In the genomic region with DNA sequence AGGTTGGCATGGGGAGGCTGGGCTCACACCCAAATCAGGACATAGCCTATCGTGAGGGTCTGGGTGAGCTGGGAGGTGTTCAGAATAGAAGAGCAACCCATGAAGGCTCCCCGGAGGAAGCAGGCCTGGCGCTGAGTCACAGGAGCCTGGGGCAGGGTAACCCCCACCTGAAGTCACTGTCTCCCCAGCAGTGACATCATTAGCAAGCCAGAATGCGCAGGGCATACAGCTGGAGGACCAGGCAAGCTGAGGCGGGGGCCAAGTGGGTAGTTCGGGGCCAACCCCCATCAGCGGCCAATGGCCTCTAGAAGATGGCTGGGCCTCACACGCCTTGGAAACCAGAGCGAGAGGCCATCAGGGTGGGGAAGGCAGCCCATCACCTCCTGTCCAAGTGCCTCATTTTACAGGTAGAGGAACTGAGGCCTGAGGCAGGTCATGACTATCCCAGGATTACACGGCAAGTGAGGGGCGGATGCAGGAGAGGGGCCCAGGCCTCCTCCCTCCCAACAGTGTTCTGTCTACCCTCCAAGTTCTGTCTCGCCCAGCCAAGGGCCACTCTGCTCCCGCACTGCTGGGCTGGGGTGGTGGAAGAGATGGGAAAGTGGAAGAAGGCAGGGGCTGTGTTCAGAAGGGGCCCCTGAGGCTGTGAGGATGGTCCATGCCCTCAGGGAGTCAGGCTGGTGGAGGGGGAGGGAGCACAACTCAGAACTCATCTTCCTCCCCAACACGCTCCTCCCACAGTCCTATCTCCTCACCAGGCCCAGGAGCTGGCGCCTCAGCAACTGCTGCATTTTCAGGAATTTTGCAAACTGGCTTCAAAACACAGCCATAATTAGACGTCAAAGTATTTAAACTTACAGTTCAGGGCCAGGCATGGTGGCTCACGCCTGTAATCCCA, we compare ENCODE assay signal across 21 cellular contexts. TPM values are rescaled to one million over a fixed set of nuclear protein-coding genes. Genes with fewer than 3 reads are reported as not detected.
DNase-seq lines count a peak whose midpoint lies in the region; ATAC-seq, FAIRE-seq and TF ChIP-seq lines count a peak whose summit lies in the region.
"Had no signal": no experiment of that assay in that cellular context is flagged by ENCODE, and none has a peak within 500 bp of the region (broad histone marks: within the 10 kb centered on the region; RNA-seq: fewer than 3 reads in every experiment).

No MANE protein-coding gene starts in this region.

- no TSS peak for BruUV-seq in HepG2 (replicated peaks; lab: Mats Ljungman, UMichigan)

- H3K4ac ChIP-seq in H9 (ENCODE audit: low read depth, low read length) = no peak overlapping the region

- no peak overlapping the region for H4K5ac ChIP-seq in H9 (ENCODE audit: insufficient read length, low read depth, low read length)

- H3K4me1 ChIP-seq in HepG2 (ENCODE audit: insufficient read depth, low read length) (peaks cover 100% of the 10 kb centered on the region), right lobe of liver (peaks cover 3 to 63% (median 27%) of the 10 kb centered on the region in 4 donors), H9 (ENCODE audit: insufficient read depth, low read length) (no peaks in the 10 kb centered on the region; the same call in 1 of the 2 replicates), sigmoid colon (peaks cover 0 to 44% (median 33%) of the 10 kb centered on the region in 4 donors)

- H3K14ac ChIP-seq in H9 (ENCODE audit: insufficient read depth, low read length) = no peak overlapping the region

- no peak overlapping the region for H2BK20ac ChIP-seq in H9 (ENCODE audit: low read depth, low read length, poor library complexity, severe bottlenecking)

- H2BK5ac ChIP-seq in H9 (ENCODE audit: insufficient read length, low read length) = no peak overlapping the region

- H3K9me3 Mint-ChIP-seq in dendritic cell treated with granulocyte-macrophage colony-stimulating factor and Interleukin-4, amounts not matched to agents 40 ng/mL and 50 ng/mL, for 4 days = no peaks in the 10 kb centered on the region
- H3K9me3 Mint-ChIP-seq in osteocyte (ENCODE audit: unreplicated experiment) (no peaks in the 10 kb centered on the region), H9 (no peaks in the 10 kb centered on the region; a peak in 1 of 5 replicates)

- no peak overlapping the region for H3K23ac ChIP-seq in H9 (ENCODE audit: insufficient read length, low read depth, low read length)

- no peak overlapping the region for H2BK120ac ChIP-seq in H9 (ENCODE audit: low read depth, low read length, poor library complexity, severe bottlenecking)

- peaks cover 88% of the 10 kb centered on the region for H3K4me1 Mint-ChIP-seq in dendritic cell treated with granulocyte-macrophage colony-stimulating factor and Interleukin-4, amounts not matched to agents 40 ng/mL and 50 ng/mL, for 4 days (ENCODE audit: low read depth)
- H3K4me1 Mint-ChIP-seq in osteocyte (ENCODE audit: unreplicated experiment) (peaks cover 89% of the 10 kb centered on the region), H9 (peaks cover 25 to 45% of the 10 kb centered on the region in 2 experiments)

- no peak overlapping the region for H4K8ac ChIP-seq in H9 (replicated peaks; ENCODE audit: insufficient read length, low read depth, low read length)

- in situ Hi-C loops in HepG2 (cut with HindIII; ENCODE audit: extremely low pct_ligation_motif_present, low pct_unique_long_range_greater_than_20kb) = no loop called here

- H3K27ac ChIP-seq in HepG2 (ENCODE audit: extremely low read length, insufficient read depth, low read length) (no peak overlapping the region), right lobe of liver (no peak overlapping the region), H9 (ENCODE audit: insufficient read length, low read depth, low read length) (no peak overlapping the region), sigmoid colon (no peak overlapping the region)
- H3K27ac ChIP-seq: BLaER1 treated with 17β-estradiol and CSF1 and Interleukin-3, amounts not matched to agents 10 nM and 100 nM; KMS-11; Peyer's patch had no signal

- H3K4me3 Mint-ChIP-seq in dendritic cell treated with granulocyte-macrophage colony-stimulating factor and Interleukin-4, amounts not matched to agents 40 ng/mL and 50 ng/mL, for 4 days = no peak overlapping the region
- no peak overlapping the region for H3K4me3 Mint-ChIP-seq in osteocyte (ENCODE audit: unreplicated experiment)
- no peak overlapping the region for H3K4me3 Mint-ChIP-seq in H9

- no peaks in the 10 kb centered on the region for H3K36me3 ChIP-seq in HepG2 (replicated peaks in 1 of 2; ENCODE audit: control insufficient read depth in 1 of 2, insufficient read depth in 2 of 2, low read length in 2 of 2)
- H3K36me3 ChIP-seq in right lobe of liver = no peaks in the 10 kb centered on the region
- H3K36me3 ChIP-seq in sigmoid colon = no peaks in the 10 kb centered on the region
- H3K36me3 ChIP-seq: BLaER1 treated with 17β-estradiol and CSF1 and Interleukin-3, amounts not matched to agents 10 nM and 100 nM; Peyer's patch had no signal

- H4K20me1 ChIP-seq in HepG2 (ENCODE audit: insufficient read depth, low read length) (no peaks in the 10 kb centered on the region), H9 (ENCODE audit: control insufficient read depth, insufficient read depth, insufficient read length) (no peaks in the 10 kb centered on the region)

- CTCF ChIA-PET in HepG2 (lab: Yijun Ruan, JAX; ENCODE audit: low intra/inter-chr PET ratio, low total read pairs) = no interaction called here

- H3K9me3 ChIP-seq in HepG2 (ENCODE audit: low read length) (no peaks in the 10 kb centered on the region), right lobe of liver (no peaks in the 10 kb centered on the region), H9 (ENCODE audit: control insufficient read depth, low read depth, low read length) (no peaks in the 10 kb centered on the region), sigmoid colon (no peaks in the 10 kb centered on the region)
- H3K9me3 ChIP-seq: BLaER1 treated with 17β-estradiol and CSF1 and Interleukin-3, amounts not matched to agents 10 nM and 100 nM; Peyer's patch; SK-N-SH had no signal

- H3T11ph ChIP-seq in H9 (ENCODE audit: low read length) = no peak overlapping the region

- no peak overlapping the region for H2AFZ ChIP-seq in HepG2 (ENCODE audit: low read length)
- no peak overlapping the region for H2AFZ ChIP-seq in H9 (ENCODE audit: low read length)

- no peaks in the 10 kb centered on the region for H3K36me3 Mint-ChIP-seq in dendritic cell treated with granulocyte-macrophage colony-stimulating factor and Interleukin-4, amounts not matched to agents 40 ng/mL and 50 ng/mL, for 4 days (ENCODE audit: low read depth)
- H3K36me3 Mint-ChIP-seq in osteocyte (ENCODE audit: unreplicated experiment) (no peaks in the 10 kb centered on the region), H9 (ENCODE audit: insufficient read depth in 1 of 3, low read depth in 3 of 3) (no peaks in the 10 kb centered on the region)

- H3K79me2 ChIP-seq in HepG2 (ENCODE audit: insufficient read depth, low read length) (no peaks in the 10 kb centered on the region), H9 (ENCODE audit: insufficient read depth, low read length) (no peaks in the 10 kb centered on the region)

- TF ChIP-seq EP300 in HepG2 (IDR thresholded peaks at IDR 0.05; ENCODE audit: low read depth in 2 of 2, low read length in 2 of 2) = no peak
- no peak for TF ChIP-seq EP300 in HepG2 (CRISPR knock-in tag; IDR thresholded peaks at IDR 0.05; ENCODE audit: borderline replicate concordance)
- no peak for TF ChIP-seq EP300 in sigmoid colon (IDR thresholded peaks at IDR 0.05)

- H3K27me3 Mint-ChIP-seq in dendritic cell treated with granulocyte-macrophage colony-stimulating factor and Interleukin-4, amounts not matched to agents 40 ng/mL and 50 ng/mL, for 4 days = peaks cover 5% of the 10 kb centered on the region
- H3K27me3 Mint-ChIP-seq in osteocyte (ENCODE audit: unreplicated experiment) = no peaks in the 10 kb centered on the region
- H3K27me3 Mint-ChIP-seq in H9 (ENCODE audit: low read depth) = peaks cover 5% of the 10 kb centered on the region

- POLR2A ChIA-PET in HepG2 (lab: Yijun Ruan, JAX) = interaction anchor here (1.0 kb wide), 1 partner anchor 25 kb away, joined by 4 read pairs; the partner anchor contains the start of gene RPL3

- H3K4me2 ChIP-seq in HepG2 (ENCODE audit: low read depth, low read length) (no peak overlapping the region), H9 (ENCODE audit: insufficient read depth, insufficient read length, low read length) (no peak overlapping the region)
- H3K4me2 ChIP-seq: BLaER1 treated with 17β-estradiol and CSF1 and Interleukin-3, amounts not matched to agents 10 nM and 100 nM; KMS-11; SK-N-SH had no signal

- H4K91ac ChIP-seq in H9 (ENCODE audit: insufficient read length, low read depth, low read length) = no peak overlapping the region

- FAIRE-seq in HepG2 (lab: Jason Lieb, UNC) = no peak
- FAIRE-seq: A204.1, GM12891 had no signal

- H2AK5ac ChIP-seq in H9 (ENCODE audit: insufficient read length, low read length) = no peak overlapping the region

- no peak for TF ChIP-seq RAD21 in HepG2 (CRISPR knock-in tag; IDR thresholded peaks at IDR 0.05)

- no peak for DNase-seq in HepG2 (ENCODE audit: low spot score)
- no peak for DNase-seq in right lobe of liver
- DNase-seq in osteocyte (ENCODE audit: extremely low spot score, unreplicated experiment) = no peak
- no peak for DNase-seq in H9
- no peak for DNase-seq in stimulated activated CD4-positive, alpha-beta T cell treated with anti-CD3 and anti-CD28 coated beads, Interleukin-4, amount 100 ng/mL, for 1 hour
- DNase-seq in sigmoid colon = no peak
- DNase-seq: GF-D8, NCI-H1105, NCI-H1694 treated with DMSO at 0.1 percent for 48 hours, NCI-H2107, NCI-H2227 treated with DMSO at 0.1 percent for 48 hours, NCI-H524 treated with DMSO at 0.1 percent for 48 hours, Peyer's patch, SHP77, SK-N-SH had no signal

- H3K9ac ChIP-seq in HepG2 (ENCODE audit: insufficient read depth, low read depth, low read length) (no peak overlapping the region), H9 (ENCODE audit: extremely low read depth, insufficient read length, low read length) (no peak overlapping the region)
- H3K9ac ChIP-seq: BLaER1 treated with 17β-estradiol and CSF1 and Interleukin-3, amounts not matched to agents 10 nM and 100 nM; KMS-11; SK-N-SH had no signal

- H3K18ac ChIP-seq in H9 (ENCODE audit: insufficient read length, low read depth, low read length) = no peak overlapping the region

- H3K27me3 ChIP-seq in HepG2 (ENCODE audit: control insufficient read depth in 1 of 2, insufficient read depth in 2 of 2, low read length in 2 of 2) (peaks cover 3 to 5% of the 10 kb centered on the region in 2 experiments; a peak in 4 of 5 replicates), right lobe of liver (no peaks in the 10 kb centered on the region), H9 (ENCODE audit: insufficient read depth, low read length) (0 out of 2 replicates have a peak, but pooled peaks cover 2% of the 10 kb centered on the region), sigmoid colon (no peaks in the 10 kb centered on the region)
- H3K27me3 ChIP-seq: BLaER1 treated with 17β-estradiol and CSF1 and Interleukin-3, amounts not matched to agents 10 nM and 100 nM; Peyer's patch had no signal

- 40% methylated on average over 9 of the region's 17 CpGs for WGBS in HepG2 (ENCODE audit: low lambda C conversion rate)
- WGBS in right lobe of liver (ENCODE audit: insufficient coverage, low coverage, low lambda C conversion rate, missing lambda C conversion rate) = 79% methylated on average over 4 of the region's 17 CpGs
- no CpG with 5 or more reads among the region's 17 CpGs for WGBS in H9 (ENCODE audit: extremely low coverage, insufficient read length, low lambda C conversion rate)
- WGBS in sigmoid colon, 2 donors = 89 to 93% methylated on average over 17 of the region's 17 CpGs

- H3K4me3 ChIP-seq in HepG2 (replicated peaks in 1 of 3; ENCODE audit: insufficient read depth in 1 of 3, low read depth in 2 of 3, low read length in 3 of 3) (no peak overlapping the region), right lobe of liver (no peak overlapping the region), sigmoid colon (no peak overlapping the region)
- H3K4me3 ChIP-seq: BLaER1 treated with 17β-estradiol and CSF1 and Interleukin-3, amounts not matched to agents 10 nM and 100 nM; Peyer's patch had no signal

- H3K23me2 ChIP-seq in H9 (ENCODE audit: insufficient read length, low read depth, low read length, poor library complexity, severe bottlenecking) = no peaks in the 10 kb centered on the region

- H3K79me1 ChIP-seq in H9 (ENCODE audit: insufficient read depth, low read depth, low read length, poor library complexity, severe bottlenecking) = no peaks in the 10 kb centered on the region

- H3K27ac Mint-ChIP-seq in dendritic cell treated with granulocyte-macrophage colony-stimulating factor and Interleukin-4, amounts not matched to agents 40 ng/mL and 50 ng/mL, for 4 days = peak overlapping the region; percentile 99
- H3K27ac Mint-ChIP-seq in osteocyte (ENCODE audit: unreplicated experiment) (peak overlapping the region; percentile 50), H9 (no peak overlapping the region)

- H3K56ac ChIP-seq in H9 (ENCODE audit: insufficient read length, low read depth, low read length) = no peak overlapping the region

- no peak overlapping the region for H2BK12ac ChIP-seq in H9 (ENCODE audit: insufficient read length, low read depth, low read length)

- no peak for TF ChIP-seq POLR2A in HepG2 (IDR thresholded peaks at IDR 0.05; ENCODE audit: insufficient read depth in 1 of 2, low read depth in 2 of 2, low read length in 2 of 2)
- TF ChIP-seq POLR2A in right lobe of liver (IDR thresholded peaks at IDR 0.05) = no peak
- TF ChIP-seq POLR2A in sigmoid colon (IDR thresholded peaks at IDR 0.05) = no peak

- intact Hi-C loops in HepG2 (cut with micrococcal nuclease; ENCODE audit: unreplicated experiment) = loop anchor here (5.0 kb wide), 2 partner anchors 53 to 123 kb away; partner anchors contain the start of gene PDGFB
- intact Hi-C loops in right lobe of liver (cut with DNase I) = no loop called here
- intact Hi-C loops in dendritic cell treated with granulocyte-macrophage colony-stimulating factor and Interleukin-4, amounts not matched to agents 40 ng/mL and 50 ng/mL, for 4 days (cut with micrococcal nuclease) = no loop called here
- intact Hi-C loops in sigmoid colon (cut with DNase I) = no loop called here

- H2BK15ac ChIP-seq in H9 (ENCODE audit: low read depth, low read length) = no peak overlapping the region

- ATAC-seq in HepG2 (no peak), right lobe of liver (no peak), GM21576 (IDR thresholded peaks at IDR 0.05; ENCODE audit: unreplicated experiment) (no peak)

- TF ChIP-seq CTCF in HepG2 (CRISPR knock-in tag; IDR thresholded peaks at IDR 0.05) (no peak), right lobe of liver (IDR thresholded peaks at IDR 0.05) (no peak), osteocyte (IDR thresholded peaks at IDR 0.05) (no peak), H9 (conservative IDR thresholded peaks at IDR 0.05) (no peak), sigmoid colon (IDR thresholded peaks at IDR 0.05) (no peak)

RNA-seq across cellular contexts. Expression of gene RPL3, which starts 24.6 kb away (rescaled TPM):
- total RNA-seq in HepG2 (2016; rRNA removed; fragmentation: Illumina TruSeq; extraction: Trizol) = 1,051 and 1,499 TPM in 2 replicates
- total RNA-seq in HepG2 (2016; cell fraction: cytosol; rRNA removed; fragmentation: Illumina TruSeq; extraction: Trizol; ENCODE audit: low read depth) = 1,087 and 1,361 TPM in 2 replicates
- total RNA-seq in HepG2 (2016; cell fraction: insoluble cytoplasmic fraction; rRNA removed; fragmentation: Illumina TruSeq; extraction: Trizol) = 1,096 and 1,452 TPM in 2 replicates
- total RNA-seq in HepG2 (2016; cell fraction: membrane; rRNA removed; fragmentation: Illumina TruSeq; extraction: Trizol) = 2,264 and 2,553 TPM in 2 replicates
- 614 and 672 TPM in 2 replicates for total RNA-seq in HepG2 (2016; cell fraction: nucleus; rRNA removed; fragmentation: Illumina TruSeq; extraction: Trizol)
- 3,218 and 3,279 TPM in 2 replicates for polyA plus RNA-seq in HepG2 (2011; rRNA removed)
- 5,445 and 6,556 TPM in 2 replicates for polyA plus RNA-seq in HepG2 (2011; cell fraction: cytosol; rRNA removed)
- polyA plus RNA-seq in HepG2 (2011; cell fraction: nucleus; rRNA removed) = 1,725 and 2,021 TPM in 2 replicates
- 2,306 and 3,237 TPM in 2 replicates for polyA plus RNA-seq in HepG2 (2012)
- 2,660 and 3,068 TPM in 2 replicates for polyA plus RNA-seq in HepG2 (2016; cell fraction: cytosol; fragmentation: Illumina TruSeq; extraction: Trizol; ENCODE audit: low read depth)
- 2,953 and 3,012 TPM in 2 replicates for polyA plus RNA-seq in HepG2 (2016; cell fraction: insoluble cytoplasmic fraction; fragmentation: Illumina TruSeq; extraction: Trizol; ENCODE audit: low read depth)
- polyA plus RNA-seq in HepG2 (2016; cell fraction: membrane; fragmentation: Illumina TruSeq; extraction: Trizol; ENCODE audit: low read depth) = 4,441 and 4,891 TPM in 2 replicates
- 1,802 and 1,847 TPM in 2 replicates for polyA plus RNA-seq in HepG2 (2016; cell fraction: nucleus; fragmentation: Illumina TruSeq; extraction: Trizol; ENCODE audit: insufficient read depth, low read depth)
- polyA minus RNA-seq in HepG2 (2011; rRNA and poly(A)+ RNA removed; ENCODE audit: low replicate concordance) = 2,170 and 2,278 TPM in 2 replicates
- 946 and 956 TPM in 2 replicates for polyA minus RNA-seq in HepG2 (2011; cell fraction: cytosol; rRNA and poly(A)+ RNA removed)
- polyA minus RNA-seq in HepG2 (2011; cell fraction: nucleus; rRNA and poly(A)+ RNA removed) = 510 and 805 TPM in 2 replicates
- 100 to 1,000 TPM; 648 to 905 (median 743) TPM for total RNA-seq in right lobe of liver
- 1,770 and 1,792 TPM in 2 replicates for total RNA-seq in osteocyte
- 2,830 and 2,855 TPM in 2 replicates for total RNA-seq in H9 (2021)
- 1,000 to 10,000 TPM; 1,532 to 2,212 (median 2,076) TPM for total RNA-seq in sigmoid colon
- polyA plus RNA-seq in sigmoid colon = 1,000 to 10,000 TPM; 2,602 to 4,917 (median 3,303) TPM

RNA-seq across cellular contexts. Expression of gene PDGFB, which starts 50.0 kb away (rescaled TPM):
- total RNA-seq in HepG2 (2016; rRNA removed; fragmentation: Illumina TruSeq; extraction: Trizol) (0.65 and 1.4 TPM in 2 replicates), right lobe of liver (10 to 100 TPM in 1 of 6 experiments, 1 to 10 TPM in 4, under 1 TPM in 1; 0.90 to 10.2 (median 3.3) TPM), osteocyte (16.8 and 20.0 TPM in 2 replicates), H9 (2021) (6.1 and 7.1 TPM in 2 replicates), sigmoid colon (1 to 10 TPM; 3.1 to 9.6 (median 7.4) TPM)
- total RNA-seq in HepG2 (2016; cell fraction: cytosol; rRNA removed; fragmentation: Illumina TruSeq; extraction: Trizol; ENCODE audit: low read depth) = 0.26 and 0.30 TPM in 2 replicates
- 1.0 and 1.1 TPM in 2 replicates for total RNA-seq in HepG2 (2016; cell fraction: insoluble cytoplasmic fraction; rRNA removed; fragmentation: Illumina TruSeq; extraction: Trizol)
- total RNA-seq in HepG2 (2016; cell fraction: membrane; rRNA removed; fragmentation: Illumina TruSeq; extraction: Trizol) = 0.76 and 1.4 TPM in 2 replicates
- 1.7 and 2.0 TPM in 2 replicates for total RNA-seq in HepG2 (2016; cell fraction: nucleus; rRNA removed; fragmentation: Illumina TruSeq; extraction: Trizol)
- polyA plus RNA-seq in HepG2 (2011; rRNA removed) (10.1 and 12.8 TPM in 2 replicates), sigmoid colon (1 to 10 TPM; 1.4 to 5.5 (median 2.4) TPM)
- 12.7 and 12.9 TPM in 2 replicates for polyA plus RNA-seq in HepG2 (2011; cell fraction: cytosol; rRNA removed)
- polyA plus RNA-seq in HepG2 (2011; cell fraction: nucleus; rRNA removed) = 37.3 and 38.1 TPM in 2 replicates
- polyA plus RNA-seq in HepG2 (2012) = 11.5 and 12.7 TPM in 2 replicates
- polyA plus RNA-seq in HepG2 (2016; cell fraction: cytosol; fragmentation: Illumina TruSeq; extraction: Trizol; ENCODE audit: low read depth) = 0.15 and 0.27 TPM in 2 replicates
- 0.72 and 0.85 TPM in 2 replicates for polyA plus RNA-seq in HepG2 (2016; cell fraction: insoluble cytoplasmic fraction; fragmentation: Illumina TruSeq; extraction: Trizol; ENCODE audit: low read depth)
- polyA plus RNA-seq in HepG2 (2016; cell fraction: membrane; fragmentation: Illumina TruSeq; extraction: Trizol; ENCODE audit: low read depth) = 0.63 and 0.68 TPM in 2 replicates
- 3.3 and 3.9 TPM in 2 replicates for polyA plus RNA-seq in HepG2 (2016; cell fraction: nucleus; fragmentation: Illumina TruSeq; extraction: Trizol; ENCODE audit: insufficient read depth, low read depth)
- 2.3 and 28.2 TPM in 2 replicates for polyA minus RNA-seq in HepG2 (2011; rRNA and poly(A)+ RNA removed; ENCODE audit: low replicate concordance)
- polyA minus RNA-seq in HepG2 (2011; cell fraction: cytosol; rRNA and poly(A)+ RNA removed) = 13.6 and 16.1 TPM in 2 replicates
- 7.7 and 9.6 TPM in 2 replicates for polyA minus RNA-seq in HepG2 (2011; cell fraction: nucleus; rRNA and poly(A)+ RNA removed)

RNA-seq across cellular contexts. Expression of gene SYNGR1, which starts 55.0 kb away (rescaled TPM):
- total RNA-seq in HepG2 (2016; rRNA removed; fragmentation: Illumina TruSeq; extraction: Trizol) (0.27 TPM in 1 of 2 replicates, not detected in the other), right lobe of liver (1 to 10 TPM in 5 of 6 experiments, under 1 TPM in 1; 0.74 to 3.2 (median 2.2) TPM), osteocyte (24.0 and 26.6 TPM in 2 replicates), H9 (2021) (13.2 and 14.3 TPM in 2 replicates), sigmoid colon (10 to 100 TPM; 14.5 to 29.4 (median 20.2) TPM)
- total RNA-seq in HepG2 (2016; cell fraction: cytosol; rRNA removed; fragmentation: Illumina TruSeq; extraction: Trizol; ENCODE audit: low read depth) = 0.71 TPM in 2 replicates
- 0.21 and 0.39 TPM in 2 replicates for total RNA-seq in HepG2 (2016; cell fraction: insoluble cytoplasmic fraction; rRNA removed; fragmentation: Illumina TruSeq; extraction: Trizol)
- 0.19 and 0.48 TPM in 2 replicates for total RNA-seq in HepG2 (2016; cell fraction: membrane; rRNA removed; fragmentation: Illumina TruSeq; extraction: Trizol)
- 0.25 TPM in 1 of 2 replicates, not detected in the other for total RNA-seq in HepG2 (2016; cell fraction: nucleus; rRNA removed; fragmentation: Illumina TruSeq; extraction: Trizol)
- polyA plus RNA-seq in HepG2 (2011; rRNA removed) (2.7 and 3.3 TPM in 2 replicates), sigmoid colon (1 to 10 TPM in 2 of 3 donors, under 1 TPM in 1; 0.69 to 8.4 (median 7.5) TPM)
- polyA plus RNA-seq in HepG2 (2011; cell fraction: cytosol; rRNA removed) = 2.1 and 3.4 TPM in 2 replicates
- 4.6 and 7.5 TPM in 2 replicates for polyA plus RNA-seq in HepG2 (2011; cell fraction: nucleus; rRNA removed)
- 2.1 and 2.8 TPM in 2 replicates for polyA plus RNA-seq in HepG2 (2012)
- 1.6 and 1.8 TPM in 2 replicates for polyA plus RNA-seq in HepG2 (2016; cell fraction: cytosol; fragmentation: Illumina TruSeq; extraction: Trizol; ENCODE audit: low read depth)
- polyA plus RNA-seq in HepG2 (2016; cell fraction: insoluble cytoplasmic fraction; fragmentation: Illumina TruSeq; extraction: Trizol; ENCODE audit: low read depth) = 0.53 and 1.0 TPM in 2 replicates
- 0.81 and 1.6 TPM in 2 replicates for polyA plus RNA-seq in HepG2 (2016; cell fraction: membrane; fragmentation: Illumina TruSeq; extraction: Trizol; ENCODE audit: low read depth)
- 1.7 and 2.3 TPM in 2 replicates for polyA plus RNA-seq in HepG2 (2016; cell fraction: nucleus; fragmentation: Illumina TruSeq; extraction: Trizol; ENCODE audit: insufficient read depth, low read depth)
- polyA minus RNA-seq in HepG2 (2011; rRNA and poly(A)+ RNA removed; ENCODE audit: low replicate concordance) = 0.82 and 3.0 TPM in 2 replicates
- 1.2 TPM in 1 of 2 replicates, not detected in the other for polyA minus RNA-seq in HepG2 (2011; cell fraction: cytosol; rRNA and poly(A)+ RNA removed)
- polyA minus RNA-seq in HepG2 (2011; cell fraction: nucleus; rRNA and poly(A)+ RNA removed) = 0.77 and 1.6 TPM in 2 replicates

Comparison
In these comparisons a context has a peak if more than half of its experiments do, and no peak if none do; other contexts are left out.
1. H3K27ac Mint-ChIP-seq: peak in dendritic cell treated with granulocyte-macrophage colony-stimulating factor and Interleukin-4, amounts not matched to agents 40 ng/mL and 50 ng/mL, for 4 days (single experiment) and osteocyte (single experiment); none in H9 (0 of 3).